2 cellular contexts compared by ENCODE assay signal in genomic region chr3:52874160-52874701, GRCh38.
TF ChIP-seq lines count a peak whose summit lies in the region.

No MANE protein-coding gene starts in this region.

TF ChIP-seq in GM12891, 5 proteins besides CTCF, POLR2A, EP300 and RAD21:
- no peak for TF ChIP-seq SPI1 (IDR thresholded peaks at IDR 0.05; ENCODE audit: low read depth, low read length)
- TF ChIP-seq PAX5 (IDR thresholded peaks at IDR 0.05; ENCODE audit: insufficient read depth, low read length, severe bottlenecking): no peak
- TF ChIP-seq POLR2AphosphoS5 (IDR thresholded peaks at IDR 0.05; ENCODE audit: low read depth, low read length): no peak
- no peak for TF ChIP-seq POU2F2 (IDR thresholded peaks at IDR 0.05; ENCODE audit: low read depth, low read length)
- no peak for TF ChIP-seq TAF1 (IDR thresholded peaks at IDR 0.05; ENCODE audit: low read depth, low read length)

TF ChIP-seq in IMR-90, 13 proteins besides CTCF, POLR2A, EP300 and RAD21:
- TF ChIP-seq CEBPB (IDR thresholded peaks at IDR 0.05; ENCODE audit: low read depth, low read length) (0 out of 2 replicates have a peak, but pooled peaks have one; percentile 0), NFE2L2 (IDR thresholded peaks at IDR 0.05; ENCODE audit: low read depth, low read length) (no peak)
